29 cellular contexts compared by ENCODE assay signal in the genomic region with DNA sequence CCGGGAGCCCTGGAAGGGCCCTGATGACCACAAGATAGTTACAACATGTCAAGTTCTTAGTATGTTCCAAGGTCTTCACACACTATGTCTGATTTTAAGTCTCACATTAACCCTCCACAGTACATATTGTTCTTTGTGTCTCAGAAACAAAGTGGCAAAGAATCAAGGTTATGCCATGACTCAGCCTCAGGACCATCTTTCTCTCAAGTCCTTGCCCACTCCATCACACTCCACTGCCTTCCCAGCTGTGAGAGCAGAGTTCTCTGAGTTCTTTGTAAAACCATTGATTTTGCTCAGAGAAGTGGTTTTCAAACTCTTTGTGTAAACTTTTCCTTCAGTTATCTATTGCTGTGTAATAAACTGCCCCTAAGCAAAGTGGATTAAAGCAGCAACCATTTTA.
DNase-seq lines count a peak whose midpoint lies in the region; ATAC-seq, FAIRE-seq and TF ChIP-seq lines count a peak whose summit lies in the region.
"Had no signal": no experiment of that assay in that cellular context is flagged by ENCODE, and none has a peak within 500 bp of the region (broad histone marks: within the 10 kb centered on the region; RNA-seq: fewer than 3 reads in every experiment).

No MANE protein-coding gene starts in this region.

- TF ChIP-seq POLR2A in thyroid gland (IDR thresholded peaks at IDR 0.05) (no peak), stomach (IDR thresholded peaks at IDR 0.05) (no peak)

- H3K4me1 ChIP-seq in astrocyte (ENCODE audit: insufficient read depth, low read length) (peaks cover 11% of the 10 kb centered on the region), thyroid gland (peaks cover 0 to 4% of the 10 kb centered on the region in 2 donors), upper lobe of right lung (no peaks in the 10 kb centered on the region), stomach (no peaks in the 10 kb centered on the region)
- H3K4me1 ChIP-seq: BLaER1 had no signal

- no peak overlapping the region for H3K27ac Mint-ChIP-seq in astrocyte (ENCODE audit: unreplicated experiment)
- H3K27ac Mint-ChIP-seq in neural crest cell (ENCODE audit: unreplicated experiment) = peak overlapping the region; percentile 44
- H3K27ac Mint-ChIP-seq: CD4-positive, CD25-positive, alpha-beta regulatory T cell; CD8-positive, alpha-beta memory T cell had no signal

- H3K4me1 Mint-ChIP-seq in astrocyte (ENCODE audit: low read depth, unreplicated experiment) = peaks cover 22% of the 10 kb centered on the region
- H3K4me1 Mint-ChIP-seq in neural crest cell = peaks cover 44% of the 10 kb centered on the region
- H3K4me1 Mint-ChIP-seq: CD14-positive monocyte; CD4-positive, alpha-beta memory T cell; CD8-positive, alpha-beta memory T cell had no signal

- H3K4me2 ChIP-seq in astrocyte (ENCODE audit: low read length) = no peak overlapping the region
- H3K4me2 ChIP-seq: BLaER1 had no signal

- 85 to 94% methylated on average over 1 of the region's 1 CpG for WGBS in thyroid gland, 2 donors
- 85 to 100% (median 95%) methylated on average over 1 of the region's 1 CpG for WGBS in stomach, 5 donors

- no peak overlapping the region for H3K4me3 ChIP-seq in astrocyte (ENCODE audit: insufficient read depth, low read depth, low read length)
- no peak overlapping the region for H3K4me3 ChIP-seq in thyroid gland (replicated peaks in 1 of 3)
- H3K4me3 ChIP-seq in upper lobe of right lung = no peak overlapping the region
- H3K4me3 ChIP-seq in stomach = no peak overlapping the region
- H3K4me3 ChIP-seq: BLaER1, GM12878 had no signal

- H2AFZ ChIP-seq in astrocyte (ENCODE audit: low read depth, low read length) = no peak overlapping the region

- FAIRE-seq in astrocyte (lab: Jason Lieb, UNC) = no peak
- FAIRE-seq: A204.1, GM12878, GM12892, GM18507 had no signal

- no peaks in the 10 kb centered on the region for H3K79me2 ChIP-seq in astrocyte (ENCODE audit: insufficient read depth, low read length)

- peak; percentile 18 for DNase-seq in astrocyte (ENCODE audit: low read depth)
- peak; percentile 26 for DNase-seq in glomerular visceral epithelial cell (ENCODE audit: extremely low spot score)
- DNase-seq in neural crest cell (ENCODE audit: low read depth, low spot score) = no peak
- peak; percentile 42 to 57 for DNase-seq in thyroid gland
- DNase-seq in upper lobe of right lung = no peak
- DNase-seq in stomach = no peak
- DNase-seq in activated naive CD4-positive, alpha-beta T cell treated with anti-CD3 and anti-CD28 coated beads, Interleukin-2, amount 50 U/mL, for 16 hours = no peak
- no peak for DNase-seq in dedifferentiated amniotic fluid mesenchymal stem cell (ENCODE audit: extremely low spot score)
- DNase-seq: 8988T; ACHN; BE2C; C1 segment of cervical spinal cord; CD4-positive, alpha-beta memory T cell; CD4-positive, CD25-positive, alpha-beta regulatory T cell; CD8-positive, alpha-beta memory T cell; COR-L47; DMS 273 treated with DMSO at 0.1 percent for 48 hours; DMS153; DMS53; DMS79; DND-41; EL; GDM1 had no signal

- no peaks in the 10 kb centered on the region for H3K9me3 ChIP-seq in astrocyte (ENCODE audit: insufficient read depth, low read depth, low read length)
- H3K9me3 ChIP-seq in thyroid gland = no peaks in the 10 kb centered on the region
- no peaks in the 10 kb centered on the region for H3K9me3 ChIP-seq in upper lobe of right lung
- no peaks in the 10 kb centered on the region for H3K9me3 ChIP-seq in stomach
- H3K9me3 ChIP-seq: BE2C, BLaER1 had no signal

- no peak overlapping the region for H3K9ac ChIP-seq in astrocyte (ENCODE audit: low read length)
- H3K9ac ChIP-seq: BLaER1 had no signal

- TF ChIP-seq CTCF in astrocyte (IDR thresholded peaks at IDR 0.05; ENCODE audit: insufficient read depth, low read depth, low read length) (no peak), neural crest cell (conservative IDR thresholded peaks at IDR 0.05) (no peak), thyroid gland (IDR thresholded peaks at IDR 0.05) (no peak), upper lobe of right lung (IDR thresholded peaks at IDR 0.05) (no peak), stomach (IDR thresholded peaks at IDR 0.05) (no peak)

- no peak for ATAC-seq in upper lobe of right lung
- ATAC-seq: GM12878 had no signal

- H3K27me3 Mint-ChIP-seq in astrocyte (ENCODE audit: low read depth, unreplicated experiment) (peaks cover 7% of the 10 kb centered on the region), neural crest cell (ENCODE audit: low read depth) (no peaks in the 10 kb centered on the region)

- TF ChIP-seq EP300 in stomach (IDR thresholded peaks at IDR 0.05) = no peak

- H3K27me3 ChIP-seq in astrocyte (ENCODE audit: insufficient read depth, low read length) (no peaks in the 10 kb centered on the region), thyroid gland (no peaks in the 10 kb centered on the region), upper lobe of right lung (peaks cover 7% of the 10 kb centered on the region), stomach (no peaks in the 10 kb centered on the region)
- H3K27me3 ChIP-seq: BE2C, BLaER1 had no signal

- no peak overlapping the region for H3K27ac ChIP-seq in astrocyte (ENCODE audit: low read depth, low read length)
- no peak overlapping the region for H3K27ac ChIP-seq in thyroid gland
- no peak overlapping the region for H3K27ac ChIP-seq in upper lobe of right lung
- no peak overlapping the region for H3K27ac ChIP-seq in stomach
- H3K27ac ChIP-seq: BLaER1 had no signal

- H3K9me3 Mint-ChIP-seq in astrocyte (ENCODE audit: unreplicated experiment) = no peaks in the 10 kb centered on the region
- no peaks in the 10 kb centered on the region for H3K9me3 Mint-ChIP-seq in neural crest cell
- H3K9me3 Mint-ChIP-seq: CD14-positive monocyte; CD4-positive, alpha-beta memory T cell; CD8-positive, alpha-beta memory T cell had no signal

- no peaks in the 10 kb centered on the region for H4K20me1 ChIP-seq in astrocyte (ENCODE audit: insufficient read depth, low read length)
- H4K20me1 ChIP-seq: BLaER1 had no signal

- H3K36me3 Mint-ChIP-seq in astrocyte (ENCODE audit: low read depth, unreplicated experiment) = no peaks in the 10 kb centered on the region
- no peaks in the 10 kb centered on the region for H3K36me3 Mint-ChIP-seq in neural crest cell (ENCODE audit: low read depth)
- H3K36me3 Mint-ChIP-seq: CD14-positive monocyte; CD4-positive, alpha-beta memory T cell; CD4-positive, CD25-positive, alpha-beta regulatory T cell; CD8-positive, alpha-beta memory T cell had no signal

- intact Hi-C loops in thyroid gland (cut with DNase I) = no loop called here
- intact Hi-C loops in upper lobe of right lung (cut with DNase I) = no loop called here
- intact Hi-C loops in stomach (cut with DNase I; ENCODE audit: low total_unique reads) = no loop called here

- no peaks in the 10 kb centered on the region for H3K36me3 ChIP-seq in astrocyte (ENCODE audit: insufficient read depth, low read length)
- H3K36me3 ChIP-seq in thyroid gland = no peaks in the 10 kb centered on the region
- no peaks in the 10 kb centered on the region for H3K36me3 ChIP-seq in upper lobe of right lung
- no peaks in the 10 kb centered on the region for H3K36me3 ChIP-seq in stomach
- H3K36me3 ChIP-seq: BE2C, BLaER1 had no signal

- H3K4me3 Mint-ChIP-seq in astrocyte (ENCODE audit: unreplicated experiment) (no peak overlapping the region), neural crest cell (no peak overlapping the region)
- H3K4me3 Mint-ChIP-seq: CD14-positive monocyte; CD4-positive, alpha-beta memory T cell; CD4-positive, CD25-positive, alpha-beta regulatory T cell; CD8-positive, alpha-beta memory T cell had no signal

Comparison
In these comparisons a context has a peak if more than half of its experiments do, and no peak if none do; other contexts are left out.
1. DNase-seq: peak in astrocyte (single experiment), glomerular visceral epithelial cell (single experiment) and thyroid gland (2 of 2); none in neural crest cell (single experiment), upper lobe of right lung (single experiment), stomach (single experiment), activated naive CD4-positive, alpha-beta T cell treated with anti-CD3 and anti-CD28 coated beads, Interleukin-2, amount 50 U/mL, for 16 hours (single experiment) and dedifferentiated amniotic fluid mesenchymal stem cell (single experiment).